In genomic region chr20:45373353-45374100, GRCh38 we compare ENCODE assay signal across 1 cellular context.
TF ChIP-seq lines count a peak whose summit lies in the region.

No MANE protein-coding gene starts in this region.

TF ChIP-seq in HepG2, 621 proteins besides CTCF, POLR2A, EP300 and RAD21 (continued from another document and continues in another):
- TF ChIP-seq ZNF280D (CRISPR knock-in tag; IDR thresholded peaks at IDR 0.05) (0 out of 2 replicates have a peak, but pooled peaks have one; percentile 47), ERF (CRISPR knock-in tag; IDR thresholded peaks at IDR 0.05) (peak; percentile 51; the same call in 1 of the 2 replicates), ZNF343 (CRISPR knock-in tag; IDR thresholded peaks at IDR 0.05) (0 out of 2 replicates have a peak, but pooled peaks have one; percentile 48), ZFX (CRISPR knock-in tag; IDR thresholded peaks at IDR 0.05; ENCODE audit: low read depth) (0 out of 2 replicates have a peak, but pooled peaks have one; percentile 18), TOE1 (CRISPR knock-in tag; IDR thresholded peaks at IDR 0.05) (peak; percentile 55; the same call in 1 of the 2 replicates), PBX2 (CRISPR knock-in tag; IDR thresholded peaks at IDR 0.05) (no peak), ZNF749 (CRISPR knock-in tag; IDR thresholded peaks at IDR 0.05; ENCODE audit: borderline replicate concordance) (no peak), FOSL2 (CRISPR knock-in tag; IDR thresholded peaks at IDR 0.05) (peak; percentile 44; the same call in 1 of the 2 replicates), DMTF1 (CRISPR knock-in tag; IDR thresholded peaks at IDR 0.05) (no peak), ZNF549 (CRISPR knock-in tag; IDR thresholded peaks at IDR 0.05) (no peak), ZBTB38 (CRISPR knock-in tag; IDR thresholded peaks at IDR 0.05) (peak; percentile 94), ZNF672 (CRISPR knock-in tag; IDR thresholded peaks at IDR 0.05) (no peak), ZNF816 (CRISPR knock-in tag; IDR thresholded peaks at IDR 0.05; ENCODE audit: borderline replicate concordance) (no peak), ZBTB40 (IDR thresholded peaks at IDR 0.05) (no peak), ZBTB40 (CRISPR knock-in tag; IDR thresholded peaks at IDR 0.05) (0 out of 2 replicates have a peak, but pooled peaks have one; percentile 30), SAP130 (CRISPR knock-in tag; IDR thresholded peaks at IDR 0.05; ENCODE audit: low read depth) (no peak), ZNF629 (CRISPR knock-in tag; conservative IDR thresholded peaks at IDR 0.05) (0 out of 2 replicates have a peak, but pooled peaks have one; percentile 24), YY1 (IDR thresholded peaks at IDR 0.05; ENCODE audit: insufficient read depth, insufficient replicate concordance, low read depth, low read length) (no peak), MTA1 (CRISPR knock-in tag; IDR thresholded peaks at IDR 0.05; ENCODE audit: borderline replicate concordance) (peak; percentile 62; the same call in 1 of the 2 replicates), STAG1 (CRISPR knock-in tag; IDR thresholded peaks at IDR 0.05) (peak; percentile 87), NONO (IDR thresholded peaks at IDR 0.05) (no peak), NONO (CRISPR knock-in tag; conservative IDR thresholded peaks at IDR 0.05) (0 out of 2 replicates have a peak, but pooled peaks have one; percentile 54), HMGXB4 (CRISPR knock-in tag; IDR thresholded peaks at IDR 0.05; ENCODE audit: borderline replicate concordance in 1 of 2, low read depth in 1 of 2) (peak; percentile 82 to 96; a peak in 3 of 4 replicates), CBX1 (IDR thresholded peaks at IDR 0.05; ENCODE audit: low read depth) (no peak), CBX5 (CRISPR knock-in tag; IDR thresholded peaks at IDR 0.05; ENCODE audit: borderline replicate concordance) (peak; percentile 77; the same call in 1 of the 2 replicates), U2AF1 (optimal IDR thresholded peaks at IDR 0.05; ENCODE audit: low read depth, low read length) (peak; percentile 97), EHMT2 (IDR thresholded peaks at IDR 0.05; ENCODE audit: borderline replicate concordance, low read depth, low read length) (no peak), ZNF331 (CRISPR knock-in tag; IDR thresholded peaks at IDR 0.05) (peak; percentile 57; the same call in 1 of the 2 replicates), SP4 (CRISPR knock-in tag; IDR thresholded peaks at IDR 0.05) (0 out of 2 replicates have a peak, but pooled peaks have one; percentile 21), HDAC1 (CRISPR knock-in tag; IDR thresholded peaks at IDR 0.05) (peak; percentile 14; the same call in 1 of the 2 replicates), RFXANK (CRISPR knock-in tag; IDR thresholded peaks at IDR 0.05) (0 out of 2 replicates have a peak, but pooled peaks have one; percentile 36), ZNF17 (CRISPR knock-in tag; IDR thresholded peaks at IDR 0.05) (no peak), TBX2 (CRISPR knock-in tag; IDR thresholded peaks at IDR 0.05; ENCODE audit: borderline replicate concordance) (peak; percentile 70; the same call in 1 of the 2 replicates), HNF1B (CRISPR knock-in tag; IDR thresholded peaks at IDR 0.05) (peak; percentile 74), ZHX1 (CRISPR knock-in tag; IDR thresholded peaks at IDR 0.05; ENCODE audit: low read depth) (peak; percentile 74; the same call in 1 of the 2 replicates), ELF1 (CRISPR knock-in tag; IDR thresholded peaks at IDR 0.05) (peak; percentile 41; the same call in 1 of the 2 replicates), ZMYM3 (CRISPR knock-in tag; IDR thresholded peaks at IDR 0.05) (peak; percentile 69; the same call in 1 of the 2 replicates), SRSF1 (optimal IDR thresholded peaks at IDR 0.05; ENCODE audit: low read depth, low read length) (no peak), FOXA3 (CRISPR knock-in tag; IDR thresholded peaks at IDR 0.05) (peak; percentile 40; the same call in 1 of the 2 replicates)
